Comparison of ENCODE assay signal across 8 cellular contexts in the genomic region with DNA sequence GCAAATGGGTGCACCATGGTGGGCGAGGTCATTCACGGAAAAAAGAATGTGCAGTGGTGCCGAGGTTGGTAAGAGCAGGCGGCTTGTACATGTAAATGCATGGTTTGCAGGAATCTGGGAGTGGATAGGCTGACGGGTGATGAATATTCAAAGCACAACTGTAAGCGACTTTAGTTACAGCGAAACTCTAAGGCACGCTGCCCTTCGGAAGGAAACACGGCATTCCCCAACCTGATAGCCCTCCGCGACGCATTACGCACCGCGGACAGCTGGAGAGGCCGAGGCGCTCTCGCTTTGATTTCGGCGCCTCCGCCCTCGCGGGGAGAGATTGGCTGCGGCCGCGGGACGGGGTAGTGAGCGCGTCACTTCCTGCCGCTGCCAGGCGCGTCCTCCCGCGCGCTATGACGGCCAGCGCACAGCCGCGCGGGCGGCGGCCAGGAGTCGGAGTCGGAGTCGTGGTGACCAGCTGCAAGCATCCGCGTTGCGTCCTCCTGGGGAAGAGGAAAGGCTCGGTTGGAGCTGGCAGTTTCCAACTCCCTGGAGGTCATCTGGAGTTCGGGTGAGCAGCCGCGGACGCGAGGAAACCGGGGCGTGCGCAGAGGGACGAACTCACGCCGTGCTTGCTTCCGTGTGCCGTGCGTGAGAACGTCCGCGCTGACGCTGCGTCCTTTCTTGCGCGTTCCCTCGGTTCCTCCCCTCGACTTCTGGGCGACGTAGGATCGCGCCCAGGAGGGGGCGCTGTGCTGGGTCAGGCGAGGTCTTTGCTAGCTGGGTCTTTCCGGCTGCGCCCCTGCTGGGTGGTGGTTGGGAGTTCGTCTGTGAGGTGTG. TPM values are rescaled to one million over a fixed set of nuclear protein-coding genes. Genes with fewer than 3 reads are reported as not detected.
DNase-seq lines count a peak whose midpoint lies in the region; ATAC-seq and TF ChIP-seq lines count a peak whose summit lies in the region.

A gene (plus strand): TSS at position 381 of the 828 bp plus-strand sequence. CDS start 21 bp downstream, at position 402.

- TF ChIP-seq POLR2A in GM15510 (IDR thresholded peaks at IDR 0.05; ENCODE audit: borderline replicate concordance, extremely low read depth, insufficient read length), result peak; percentile 98

- peak within 1 kb of the TSS; percentile 94 for H3K4me3 Mint-ChIP-seq in T-helper 1 cell treated with Interleukin-12 subunit alpha and Interleukin-12 subunit beta and Interleukin-4 antibody, amounts not matched to agents 30 μg/mL and 1 μg/mL, for 36 hours
- H3K4me3 Mint-ChIP-seq in progenitor cell of endocrine pancreas (ENCODE audit: low read depth), result peak within 1 kb of the TSS; percentile 94

- peaks cover 33% of the 10 kb centered on the region for H3K4me1 Mint-ChIP-seq in T-helper 1 cell treated with Interleukin-12 subunit alpha and Interleukin-12 subunit beta and Interleukin-4 antibody, amounts not matched to agents 30 μg/mL and 1 μg/mL, for 36 hours (ENCODE audit: low read depth)
- H3K4me1 Mint-ChIP-seq in progenitor cell of endocrine pancreas (ENCODE audit: low read depth), result peaks cover 16% of the 10 kb centered on the region

- peak; percentile 90 for ATAC-seq in HG02885 (IDR thresholded peaks at IDR 0.05; ENCODE audit: poor library complexity, unreplicated experiment)
- peak; percentile 99 for ATAC-seq in left cardiac atrium

- TF ChIP-seq CTCF in progenitor cell of endocrine pancreas (IDR thresholded peaks at IDR 0.05; ENCODE audit: unreplicated experiment), result peak; percentile 100

- H3K9me3 Mint-ChIP-seq in T-helper 1 cell treated with Interleukin-12 subunit alpha and Interleukin-12 subunit beta and Interleukin-4 antibody, amounts not matched to agents 30 μg/mL and 1 μg/mL, for 36 hours, result peaks cover 9% of the 10 kb centered on the region
- H3K9me3 Mint-ChIP-seq in progenitor cell of endocrine pancreas (ENCODE audit: low read depth), result peaks cover 13% of the 10 kb centered on the region

- H3K27me3 Mint-ChIP-seq in T-helper 1 cell treated with Interleukin-12 subunit alpha and Interleukin-12 subunit beta and Interleukin-4 antibody, amounts not matched to agents 30 μg/mL and 1 μg/mL, for 36 hours (ENCODE audit: low read depth), result no peaks in the 10 kb centered on the region
- H3K27me3 Mint-ChIP-seq in progenitor cell of endocrine pancreas, result no peaks in the 10 kb centered on the region

- peak within 1 kb of the TSS; percentile 98 for H3K27ac Mint-ChIP-seq in T-helper 1 cell treated with Interleukin-12 subunit alpha and Interleukin-12 subunit beta and Interleukin-4 antibody, amounts not matched to agents 30 μg/mL and 1 μg/mL, for 36 hours
- peak within 1 kb of the TSS; percentile 97 for H3K27ac Mint-ChIP-seq in progenitor cell of endocrine pancreas

- DNase-seq in NCI-H1694 (lab: John Stamatoyannopoulos, UW) (peak; percentile 86), amniotic stem cell (lab: John Stamatoyannopoulos, UW) (peak; percentile 95), left cardiac atrium (peak; percentile 95), progenitor cell of endocrine pancreas (ENCODE audit: low spot score, unreplicated experiment) (peak; percentile 95), ureter (ENCODE audit: low spot score) (peak; percentile 93)

- peaks cover 20% of the 10 kb centered on the region for H3K36me3 Mint-ChIP-seq in T-helper 1 cell treated with Interleukin-12 subunit alpha and Interleukin-12 subunit beta and Interleukin-4 antibody, amounts not matched to agents 30 μg/mL and 1 μg/mL, for 36 hours (ENCODE audit: low read depth)
- peaks cover 24% of the 10 kb centered on the region for H3K36me3 Mint-ChIP-seq in progenitor cell of endocrine pancreas (ENCODE audit: insufficient read depth)

- intact Hi-C loops in left cardiac atrium (cut with DNase I), result loop anchor here in 1 of 2 donors (5.0 kb wide), 1 partner anchor 730 kb away; no protein-coding TSS in a partner anchor

RNA-seq across cellular contexts. Expression of the gene that starts here (rescaled TPM):
- total RNA-seq in left cardiac atrium (10 to 100 TPM in 1 of 2 donors, 1 to 10 TPM in 1; 9.4 to 10.5 TPM), progenitor cell of endocrine pancreas (28.9 and 30.7 TPM in 2 replicates), ureter (13.2 TPM)

Comparison
In these comparisons a context has a peak if more than half of its experiments do, and no peak if none do; other contexts are left out.
1. Peak in every context shown above with its lines: DNase-seq and ATAC-seq.